ENCODE assay signal across 32 cellular contexts in the genomic region with DNA sequence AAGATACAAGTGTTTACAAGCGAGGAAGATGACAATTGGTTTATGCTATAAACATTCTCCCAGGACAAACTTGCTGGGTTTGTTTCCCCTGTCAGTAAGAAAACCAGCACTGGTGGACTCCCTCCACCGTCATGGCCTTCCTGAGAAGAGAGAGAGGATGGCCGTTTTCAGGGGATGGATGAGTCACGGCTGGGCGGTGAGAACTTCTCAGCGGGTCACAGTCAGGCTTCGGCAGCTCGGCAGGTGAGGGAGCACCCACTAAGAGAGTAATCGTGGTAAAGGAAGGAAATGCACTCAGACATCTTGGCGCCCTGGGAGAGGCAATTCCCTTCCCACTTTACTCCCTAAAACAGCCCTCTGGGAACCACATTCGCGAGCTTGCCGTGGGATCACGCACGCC.
DNase-seq lines count a peak whose midpoint lies in the region; ATAC-seq and TF ChIP-seq lines count a peak whose summit lies in the region.
"Had no signal": no experiment of that assay in that cellular context is flagged by ENCODE, and none has a peak within 500 bp of the region (broad histone marks: within the 10 kb centered on the region; RNA-seq: fewer than 3 reads in every experiment).

No MANE protein-coding gene starts in this region.

- H3T11ph ChIP-seq in H9 (ENCODE audit: low read length) = no peak overlapping the region

- H3K18ac ChIP-seq in H9 (ENCODE audit: insufficient read length, low read depth, low read length) (no peak overlapping the region), mesenchymal stem cell (ENCODE audit: low read depth in 1 of 2, low read length in 2 of 2) (no peak overlapping the region)

- no peak overlapping the region for H4K5ac ChIP-seq in H9 (ENCODE audit: insufficient read length, low read depth, low read length)

- H3K9me3 Mint-ChIP-seq in H9 = peaks cover 0 to 9% of the 10 kb centered on the region in 2 experiments; a peak in 4 of 5 replicates
- H3K9me3 Mint-ChIP-seq: T-helper 1 cell treated with Interleukin-12 subunit alpha and Interleukin-12 subunit beta and Interleukin-4 antibody, amounts not matched to agents 30 μg/mL and 1 μg/mL, for 36 hours had no signal

- no peaks in the 10 kb centered on the region for H3K23me2 ChIP-seq in H9 (ENCODE audit: insufficient read length, low read depth, low read length, poor library complexity, severe bottlenecking)

- H3K36me3 Mint-ChIP-seq in H9 (ENCODE audit: insufficient read depth in 1 of 3, low read depth in 3 of 3) = peaks cover 0 to 2% (median 0%) of the 10 kb centered on the region in 3 experiments; a peak in 3 of 7 replicates
- H3K36me3 Mint-ChIP-seq: activated naive CD8-positive, alpha-beta T cell treated with anti-CD3 and anti-CD28 coated beads, Interleukin-2, amount 10 ng/mL, durations not matched to agents 7 days and 5 days; CD4-positive, alpha-beta memory T cell; naive thymus-derived CD4-positive, alpha-beta T cell; stimulated activated naive B cell treated with anti-CD40 and anti-IgM and Interleukin-4, amounts not matched to agents 10 μg/mL and 1 μg/mL and 100 μg/mL, for 72 hours had no signal

- no peak overlapping the region for H2BK12ac ChIP-seq in H9 (ENCODE audit: insufficient read length, low read depth, low read length)
- peak overlapping the region in 1 of 2 experiments; percentile 54 for H2BK12ac ChIP-seq in mesenchymal stem cell (ENCODE audit: low read length in 2 of 2)

- ATAC-seq in foreskin keratinocyte = no peak
- ATAC-seq: activated CD4-positive, alpha-beta T cell treated with anti-CD3 and anti-CD28 coated beads for 36 hours; effector memory CD8-positive, alpha-beta T cell; esophagus mucosa; HepG2; left lobe of liver; naive thymus-derived CD4-positive, alpha-beta T cell; psoas muscle; stimulated activated naive B cell treated with anti-CD40 and anti-IgM and Interleukin-4, amounts not matched to agents 10 μg/mL and 1 μg/mL and 100 μg/mL, for 72 hours had no signal

- H3K9ac ChIP-seq in H9 (ENCODE audit: extremely low read depth, insufficient read length, low read length) (no peak overlapping the region), SK-N-MC (ENCODE audit: insufficient read length) (no peak overlapping the region), mesenchymal stem cell (ENCODE audit: low read length) (no peak overlapping the region)

- H3K27me3 Mint-ChIP-seq in H9 (ENCODE audit: low read depth) = no peaks in the 10 kb centered on the region; the same call in none of the 2 replicates
- H3K27me3 Mint-ChIP-seq: activated naive CD8-positive, alpha-beta T cell treated with anti-CD3 and anti-CD28 coated beads, Interleukin-2, amount 10 ng/mL, durations not matched to agents 7 days and 5 days had no signal

- H3K36me3 ChIP-seq in SK-N-MC (ENCODE audit: insufficient read depth, low read length) = no peaks in the 10 kb centered on the region
- H3K36me3 ChIP-seq in mesenchymal stem cell (ENCODE audit: control insufficient read depth in 1 of 2, insufficient read depth in 2 of 2, low read depth in 1 of 2, low read length in 2 of 2) = no peaks in the 10 kb centered on the region

- no peak overlapping the region for H3K56ac ChIP-seq in H9 (ENCODE audit: insufficient read length, low read depth, low read length)

- no peak overlapping the region for H2BK5ac ChIP-seq in H9 (ENCODE audit: insufficient read length, low read length)
- no peak overlapping the region for H2BK5ac ChIP-seq in mesenchymal stem cell (ENCODE audit: low read depth, low read length, poor library complexity, severe bottlenecking)

- H3K14ac ChIP-seq in H9 (ENCODE audit: insufficient read depth, low read length) (no peak overlapping the region), mesenchymal stem cell (ENCODE audit: low read length in 2 of 2) (no peak overlapping the region)

- H3K4me2 ChIP-seq in H9 (ENCODE audit: insufficient read depth, insufficient read length, low read length) (no peak overlapping the region), mesenchymal stem cell (ENCODE audit: low read length, poor library complexity, severe bottlenecking) (no peak overlapping the region)

- H2BK120ac ChIP-seq in H9 (ENCODE audit: low read depth, low read length, poor library complexity, severe bottlenecking) (no peak overlapping the region), mesenchymal stem cell (ENCODE audit: low read depth, low read length) (no peak overlapping the region)

- H4K91ac ChIP-seq in H9 (ENCODE audit: insufficient read length, low read depth, low read length) = no peak overlapping the region
- no peak overlapping the region for H4K91ac ChIP-seq in mesenchymal stem cell (ENCODE audit: low read length)

- H2BK20ac ChIP-seq in H9 (ENCODE audit: low read depth, low read length, poor library complexity, severe bottlenecking) = no peak overlapping the region

- H3K79me2 ChIP-seq in H9 (ENCODE audit: insufficient read depth, low read length) = no peaks in the 10 kb centered on the region

- H3K27ac ChIP-seq in H9 (ENCODE audit: insufficient read length, low read depth, low read length) = no peak overlapping the region
- 0 out of 2 replicates have a peak overlapping the region, but pooled peaks have one; percentile 33 for H3K27ac ChIP-seq in SK-N-MC
- H3K27ac ChIP-seq in mesenchymal stem cell (ENCODE audit: low read length, poor library complexity, severe bottlenecking) = no peak overlapping the region
- no peak overlapping the region for H3K27ac ChIP-seq in foreskin keratinocyte
- H3K27ac ChIP-seq: coronary artery, HL-60, psoas muscle had no signal

- H2AK5ac ChIP-seq in H9 (ENCODE audit: insufficient read length, low read length) (no peak overlapping the region), mesenchymal stem cell (ENCODE audit: low read length, severe bottlenecking) (no peak overlapping the region)

- no peaks in the 10 kb centered on the region for H4K20me1 ChIP-seq in H9 (ENCODE audit: control insufficient read depth, insufficient read depth, insufficient read length)

- H3K9me3 ChIP-seq in H9 (ENCODE audit: control insufficient read depth, low read depth, low read length) (no peaks in the 10 kb centered on the region), SK-N-MC (ENCODE audit: low read depth, low read length) (peaks cover 4% of the 10 kb centered on the region; the same call in 1 of the 2 replicates), mesenchymal stem cell (ENCODE audit: control insufficient read depth, low read length) (no peaks in the 10 kb centered on the region)
- H3K9me3 ChIP-seq: psoas muscle had no signal

- H3K27me3 ChIP-seq in H9 (ENCODE audit: insufficient read depth, low read length) = no peaks in the 10 kb centered on the region
- H3K27me3 ChIP-seq in mesenchymal stem cell (ENCODE audit: control insufficient read depth in 1 of 2, insufficient read depth in 1 of 2, low read length in 2 of 2) = peaks cover 0 to 4% of the 10 kb centered on the region in 2 experiments
- H3K27me3 ChIP-seq in foreskin keratinocyte = no peaks in the 10 kb centered on the region

- H3K4me1 Mint-ChIP-seq in H9 = peaks cover 12 to 13% of the 10 kb centered on the region in 2 experiments
- H3K4me1 Mint-ChIP-seq: activated CD4-positive, alpha-beta T cell treated with anti-CD3 and anti-CD28 coated beads for 36 hours; activated naive CD8-positive, alpha-beta T cell treated with anti-CD3 and anti-CD28 coated beads, Interleukin-2, amount 10 ng/mL, durations not matched to agents 7 days and 5 days; stimulated activated naive B cell treated with anti-CD40 and anti-IgM and Interleukin-4, amounts not matched to agents 10 μg/mL and 1 μg/mL and 100 μg/mL, for 72 hours had no signal

- H3K23ac ChIP-seq in H9 (ENCODE audit: insufficient read length, low read depth, low read length) = no peak overlapping the region
- no peak overlapping the region for H3K23ac ChIP-seq in mesenchymal stem cell (ENCODE audit: low read length in 2 of 2)

- no CpG with 5 or more reads among the region's 15 CpGs for WGBS in H9 (ENCODE audit: extremely low coverage, insufficient read length, low lambda C conversion rate)
- 84% methylated on average over 15 of the region's 15 CpGs for WGBS in mesenchymal stem cell

- TF ChIP-seq CTCF in H9 (conservative IDR thresholded peaks at IDR 0.05) (no peak), foreskin keratinocyte (conservative IDR thresholded peaks at IDR 0.05) (no peak)

- no peak overlapping the region for H3K4me3 Mint-ChIP-seq in H9
- H3K4me3 Mint-ChIP-seq: activated CD4-positive, alpha-beta T cell treated with anti-CD3 and anti-CD28 coated beads for 36 hours; activated naive CD8-positive, alpha-beta T cell treated with anti-CD3 and anti-CD28 coated beads, Interleukin-2, amount 10 ng/mL, durations not matched to agents 7 days and 5 days; CD4-positive, alpha-beta memory T cell; effector memory CD8-positive, alpha-beta T cell; immature natural killer cell; naive thymus-derived CD4-positive, alpha-beta T cell; stimulated activated naive B cell treated with anti-CD40 and anti-IgM and Interleukin-4, amounts not matched to agents 10 μg/mL and 1 μg/mL and 100 μg/mL, for 72 hours; T-helper 1 cell treated with Interleukin-12 subunit alpha and Interleukin-12 subunit beta and Interleukin-4 antibody, amounts not matched to agents 30 μg/mL and 1 μg/mL, for 36 hours had no signal

- H2BK15ac ChIP-seq in H9 (ENCODE audit: low read depth, low read length) (no peak overlapping the region), mesenchymal stem cell (ENCODE audit: low read depth, poor library complexity, severe bottlenecking) (no peak overlapping the region)

- H3K4me3 ChIP-seq in SK-N-MC (peak overlapping the region; percentile 56), mesenchymal stem cell (ENCODE audit: insufficient read depth in 1 of 2, low read depth in 1 of 2, low read length in 2 of 2) (no peak overlapping the region)
- H3K4me3 ChIP-seq: coronary artery, psoas muscle had no signal

- no peak overlapping the region for H2AFZ ChIP-seq in H9 (ENCODE audit: low read length)
- H2AFZ ChIP-seq in mesenchymal stem cell (ENCODE audit: low read depth, low read length) = no peak overlapping the region

- H4K8ac ChIP-seq in H9 (replicated peaks; ENCODE audit: insufficient read length, low read depth, low read length) = no peak overlapping the region
- peak overlapping the region; percentile 46 for H4K8ac ChIP-seq in mesenchymal stem cell (ENCODE audit: low read length)

- DNase-seq in DMS53 treated with DMSO at 0.1 percent for 48 hours (lab: John Stamatoyannopoulos, UW; ENCODE audit: unreplicated experiment) (peak; percentile 31), H9 (peak; percentile 48), SK-N-MC (ENCODE audit: low read depth, low spot score) (no peak), mesenchymal stem cell (no peak), foreskin keratinocyte (no peak), kidney glomerular epithelial cell (lab: John Stamatoyannopoulos, UW) (no peak), midbrain (lab: John Stamatoyannopoulos, UW) (no peak), DMS153 (lab: John Stamatoyannopoulos, UW) (no peak)
- DNase-seq: activated CD4-positive, alpha-beta T cell treated with anti-CD3 and anti-CD28 coated beads for 36 hours; activated CD8-positive, alpha-beta memory T cell treated with anti-CD3 and anti-CD28 coated beads for 24 hours; activated effector memory CD4-positive, alpha-beta T cell treated with anti-CD3 and anti-CD28 coated beads, Interleukin-2, amount 50 U/mL, for 16 hours; activated naive CD8-positive, alpha-beta T cell treated with anti-CD3 and anti-CD28 coated beads, Interleukin-2, amount 10 ng/mL, durations not matched to agents 7 days and 5 days; CD4-positive, alpha-beta memory T cell; DMS 273 treated with DMSO at 0.1 percent for 48 hours; effector memory CD8-positive, alpha-beta T cell; foreskin fibroblast; immature natural killer cell; Kasumi-1; naive thymus-derived CD4-positive, alpha-beta T cell; NCI-H1930; NCI-H226; NCI-H774; occipital lobe; psoas muscle; stimulated activated CD4-positive, alpha-beta T cell treated with anti-CD3 and anti-CD28 coated beads, Interleukin-15, amount 100 ng/mL, for 24 hours; stimulated activated naive B cell treated with anti-CD40 and anti-IgM and Interleukin-4, amounts not matched to agents 10 μg/mL and 1 μg/mL and 100 μg/mL, for 72 hours had no signal

- H3K4ac ChIP-seq in H9 (ENCODE audit: low read depth, low read length) (no peak overlapping the region), mesenchymal stem cell (ENCODE audit: low read depth in 1 of 2, low read length in 2 of 2) (no peak overlapping the region)

- no peak overlapping the region; a peak in 1 of 7 replicates for H3K27ac Mint-ChIP-seq in H9
- H3K27ac Mint-ChIP-seq: activated CD4-positive, alpha-beta T cell treated with anti-CD3 and anti-CD28 coated beads for 36 hours; activated naive CD8-positive, alpha-beta T cell treated with anti-CD3 and anti-CD28 coated beads, Interleukin-2, amount 10 ng/mL, durations not matched to agents 7 days and 5 days; CD4-positive, alpha-beta memory T cell; effector memory CD8-positive, alpha-beta T cell; naive thymus-derived CD4-positive, alpha-beta T cell; stimulated activated naive B cell treated with anti-CD40 and anti-IgM and Interleukin-4, amounts not matched to agents 10 μg/mL and 1 μg/mL and 100 μg/mL, for 72 hours; T-helper 1 cell treated with Interleukin-12 subunit alpha and Interleukin-12 subunit beta and Interleukin-4 antibody, amounts not matched to agents 30 μg/mL and 1 μg/mL, for 36 hours had no signal

- H3K4me1 ChIP-seq in H9 (ENCODE audit: insufficient read depth, low read length) = peaks cover 3% of the 10 kb centered on the region; the same call in 1 of the 2 replicates
- H3K4me1 ChIP-seq in mesenchymal stem cell (ENCODE audit: control insufficient read depth, insufficient read depth, low read depth, low read length) = no peaks in the 10 kb centered on the region
- no peaks in the 10 kb centered on the region for H3K4me1 ChIP-seq in foreskin keratinocyte
- H3K4me1 ChIP-seq: psoas muscle had no signal

- H3K79me1 ChIP-seq in H9 (ENCODE audit: insufficient read depth, low read depth, low read length, poor library complexity, severe bottlenecking) = no peaks in the 10 kb centered on the region
- no peaks in the 10 kb centered on the region for H3K79me1 ChIP-seq in mesenchymal stem cell (replicated peaks; ENCODE audit: low read length, poor library complexity, severe bottlenecking)

Comparison
In these comparisons a context has a peak if more than half of its experiments do, and no peak if none do; other contexts are left out.
1. DNase-seq: peak in DMS53 treated with DMSO at 0.1 percent for 48 hours (single experiment) and H9 (single experiment); none in SK-N-MC (single experiment), mesenchymal stem cell (single experiment), foreskin keratinocyte (0 of 2), kidney glomerular epithelial cell (single experiment), midbrain (single experiment) and DMS153 (single experiment).